Comparison of ENCODE assay signal across 9 cellular contexts in genomic region chr12:55972045-55972843, GRCh38. TPM values are rescaled to one million over a fixed set of nuclear protein-coding genes. Genes with fewer than 3 reads are reported as not detected.
DNase-seq lines count a peak whose midpoint lies in the region; ATAC-seq and TF ChIP-seq lines count a peak whose summit lies in the region.
"Had no signal": no experiment of that assay in that cellular context is flagged by ENCODE, and none has a peak within 500 bp of the region (broad histone marks: within the 10 kb centered on the region; RNA-seq: fewer than 3 reads in every experiment).

No MANE protein-coding gene starts in this region.

- peaks cover 21% of the 10 kb centered on the region for H3K4me1 Mint-ChIP-seq in CD14-positive monocyte

- H3K4me3 ChIP-seq in AG04450 (ENCODE audit: low read depth, low read length) (peak overlapping the region; percentile 66), body of pancreas (peak overlapping the region in 1 of 2 donors; percentile 15), lung (peak overlapping the region; percentile 69)

- TF ChIP-seq CTCF in AG04450 (IDR thresholded peaks at IDR 0.05; ENCODE audit: low read depth, low read length) = no peak
- TF ChIP-seq CTCF in body of pancreas (IDR thresholded peaks at IDR 0.05) = no peak
- no peak for TF ChIP-seq CTCF in lung (IDR thresholded peaks at IDR 0.05; ENCODE audit: control extremely low read depth, extremely low read depth)
- no peak for TF ChIP-seq CTCF in CD14-positive monocyte (IDR thresholded peaks at IDR 0.05)

- ATAC-seq in body of pancreas = no peak
- ATAC-seq in lung (ENCODE audit: insufficient read depth, low FRiP score) = no peak
- no peak for ATAC-seq in GM18498 (IDR thresholded peaks at IDR 0.05; ENCODE audit: unreplicated experiment)
- ATAC-seq in HG03039 (IDR thresholded peaks at IDR 0.05; ENCODE audit: unreplicated experiment) = no peak
- ATAC-seq in HG03139 (IDR thresholded peaks at IDR 0.05; ENCODE audit: unreplicated experiment) = no peak

- peaks cover 0 to 2% (median 0%) of the 10 kb centered on the region in 3 donors for H3K27me3 Mint-ChIP-seq in CD14-positive monocyte (ENCODE audit: low read depth in 3 of 3)
- H3K27me3 Mint-ChIP-seq: activated B cell treated with CpG ODN at 0.5 μM for 24 hours had no signal

- DNase-seq in AG04450 (ENCODE audit: low read depth, low spot score) (no peak), HS-5 (ENCODE audit: low read depth) (peak; percentile 63), body of pancreas (peak in 1 of 4 donors; percentile 12), lung (ENCODE audit: low spot score) (peak; percentile 56), CD14-positive monocyte (ENCODE audit: low spot score) (no peak)
- DNase-seq: activated B cell treated with CpG ODN at 0.5 μM for 24 hours had no signal

- intact Hi-C loops in body of pancreas (cut with DNase I) (no loop called here), CD14-positive monocyte (cut with micrococcal nuclease) (loop anchor here in 1 of 2 donors (2.0 to 10.0 kb wide), 3 partner anchors 45 to 143 kb away; partner anchors contain the start of genes PYM1, RPL41 and ZC3H10)

- H3K27me3 ChIP-seq in AG04450 (ENCODE audit: control insufficient read depth, insufficient read depth, low read length) (no peaks in the 10 kb centered on the region), body of pancreas (no peaks in the 10 kb centered on the region), lung (ENCODE audit: control insufficient read depth, insufficient read depth) (no peaks in the 10 kb centered on the region)

- 34 to 45% methylated on average over 4 of the region's 4 CpGs for WGBS in body of pancreas, 2 donors
- 51 to 63% methylated on average over 4 of the region's 4 CpGs for WGBS in lung, 2 donors

- CTCF ChIA-PET in AG04450 (lab: Charles Lee) = interaction anchor here (0.9 kb wide), 1 partner anchor 17 kb away, joined by 5 read pairs; no protein-coding TSS in a partner anchor

- POLR2A ChIA-PET in AG04450 (lab: Yijun Ruan, JAX) = no interaction called here

- H3K9me3 ChIP-seq in AG04450 (ENCODE audit: control insufficient read depth, insufficient read depth, low read length) (peaks cover 4% of the 10 kb centered on the region; the same call in 1 of the 2 replicates), body of pancreas (no peaks in the 10 kb centered on the region), lung (ENCODE audit: control insufficient read depth in 2 of 2, insufficient read depth in 1 of 2, low read length in 1 of 2) (no peaks in the 10 kb centered on the region)

- no peaks in the 10 kb centered on the region for H3K9me3 Mint-ChIP-seq in CD14-positive monocyte
- H3K9me3 Mint-ChIP-seq: activated B cell treated with CpG ODN at 0.5 μM for 24 hours had no signal

- TF ChIP-seq POLR2A in body of pancreas (IDR thresholded peaks at IDR 0.05) = no peak

- H3K4me3 Mint-ChIP-seq in CD14-positive monocyte = no peak overlapping the region
- H3K4me3 Mint-ChIP-seq: activated B cell treated with CpG ODN at 0.5 μM for 24 hours had no signal

- no peaks in the 10 kb centered on the region for H3K36me3 ChIP-seq in body of pancreas (replicated peaks in 1 of 2; ENCODE audit: insufficient read depth in 1 of 2, low read depth in 2 of 2)
- no peaks in the 10 kb centered on the region for H3K36me3 ChIP-seq in lung (ENCODE audit: control insufficient read depth in 2 of 2, insufficient read depth in 2 of 2, low read length in 2 of 2)

- H3K4me1 ChIP-seq in body of pancreas (peaks cover 32% of the 10 kb centered on the region), lung (ENCODE audit: control insufficient read depth in 2 of 2, insufficient read depth in 2 of 2, low read length in 2 of 2) (peaks cover 4 to 12% of the 10 kb centered on the region in 2 donors)

- H3K27ac Mint-ChIP-seq in CD14-positive monocyte = peak overlapping the region in 1 of 7 donors; percentile 53
- H3K27ac Mint-ChIP-seq: activated B cell treated with CpG ODN at 0.5 μM for 24 hours had no signal

- peaks cover 5 to 7% of the 10 kb centered on the region in 2 donors for H3K36me3 Mint-ChIP-seq in CD14-positive monocyte

- peak overlapping the region; percentile 87 for H3K27ac ChIP-seq in AG04450 (ENCODE audit: low read depth, low read length)
- H3K27ac ChIP-seq in body of pancreas = peak overlapping the region; percentile 77 to 95 (median 84)
- peak overlapping the region; percentile 92 to 98 for H3K27ac ChIP-seq in lung (ENCODE audit: low read depth in 1 of 2, low read length in 1 of 2)

RNA-seq across cellular contexts. Expression of gene RAB5B, which starts 1.6 kb away (rescaled TPM):
- polyA plus RNA-seq in AG04450 (2011; rRNA removed) (136 and 157 TPM in 2 replicates), lung (10 to 100 TPM; 64.5 to 70.0 TPM), CD14-positive monocyte (10 to 100 TPM; 48.5 to 63.0 TPM)
- 125 and 130 TPM in 2 replicates for polyA minus RNA-seq in AG04450 (2011; rRNA and poly(A)+ RNA removed)
- total RNA-seq in body of pancreas (10 to 100 TPM; 28.3 to 33.9 TPM), lung (100 to 1,000 TPM; 113 to 118 TPM)

RNA-seq across cellular contexts. Expression of gene CDK2, which starts 5.6 kb away (rescaled TPM):
- polyA plus RNA-seq in AG04450 (2011; rRNA removed) (30.6 and 38.8 TPM in 2 replicates), lung (10 to 100 TPM; 13.0 to 25.5 TPM), CD14-positive monocyte (1 to 10 TPM; 4.1 to 4.7 TPM)
- polyA minus RNA-seq in AG04450 (2011; rRNA and poly(A)+ RNA removed) = 38.1 and 43.6 TPM in 2 replicates
- total RNA-seq in body of pancreas (10 to 100 TPM in 1 of 2 donors, 1 to 10 TPM in 1; 8.8 to 12.5 TPM), lung (10 to 100 TPM; 27.4 to 28.0 TPM)

RNA-seq across cellular contexts. Expression of gene PMEL, which starts 6.4 kb away (rescaled TPM):
- polyA plus RNA-seq in AG04450 (2011; rRNA removed) (1.6 and 2.2 TPM in 2 replicates), lung (1 to 10 TPM; 1.0 to 1.1 TPM), CD14-positive monocyte (under 1 TPM; 0.40 to 0.54 TPM)
- polyA minus RNA-seq in AG04450 (2011; rRNA and poly(A)+ RNA removed) = 0.69 and 1.0 TPM in 2 replicates
- total RNA-seq in body of pancreas (1 to 10 TPM; 1.6 to 2.6 TPM), lung (1 to 10 TPM in 1 of 2 donors, under 1 TPM in 1; 0.43 to 1.7 TPM)
- total RNA-seq: activated B cell treated with CpG ODN at 0.5 μM for 24 hours had no signal

RNA-seq across cellular contexts. Expression of gene SUOX, which starts 24.8 kb away (rescaled TPM):
- polyA plus RNA-seq in AG04450 (2011; rRNA removed) = 21.0 and 22.8 TPM in 2 replicates
- polyA minus RNA-seq in AG04450 (2011; rRNA and poly(A)+ RNA removed) = 26.3 and 30.4 TPM in 2 replicates
- 10 to 100 TPM; 10.6 to 20.8 TPM for total RNA-seq in body of pancreas
- total RNA-seq in lung = 10 to 100 TPM; 17.7 to 26.2 TPM
- 10 to 100 TPM; 15.1 to 17.1 TPM for polyA plus RNA-seq in lung
- 10 to 100 TPM in 1 of 2 donors, 1 to 10 TPM in 1; 9.7 to 14.4 TPM for polyA plus RNA-seq in CD14-positive monocyte

RNA-seq across cellular contexts. Expression of gene DGKA, which starts 41.3 kb away (rescaled TPM):
- polyA plus RNA-seq in AG04450 (2011; rRNA removed) (53.6 and 59.7 TPM in 2 replicates), lung (10 to 100 TPM; 19.3 to 28.0 TPM), CD14-positive monocyte (10 to 100 TPM; 16.0 to 21.4 TPM)
- 72.4 and 72.8 TPM in 2 replicates for polyA minus RNA-seq in AG04450 (2011; rRNA and poly(A)+ RNA removed)
- total RNA-seq in body of pancreas (100 to 1,000 TPM in 1 of 2 donors, 10 to 100 TPM in 1; 33.3 to 128 TPM), lung (10 to 100 TPM; 33.7 to 41.1 TPM)

Comparison
In these comparisons a context has a peak if more than half of its experiments do, and no peak if none do; other contexts are left out.
1. DNase-seq: peak in HS-5 (single experiment) and lung (single experiment); none in AG04450 (single experiment) and CD14-positive monocyte (single experiment).
2. Peak in every context shown above with its lines, with median percentiles within 50 percentile points of each other: H3K27ac ChIP-seq.